Comparison of ENCODE assay signal across 2 cellular contexts in genomic region chr5:56185777-56186311, GRCh38.
A peak's percentile ranks its signal among the peaks of the same experiment; 100 is the strongest.
TF ChIP-seq lines count a peak whose summit lies in the region.

No MANE protein-coding gene starts in this region.

TF ChIP-seq in IMR-90, 13 proteins besides CTCF, POLR2A, EP300 and RAD21:
- no peak for TF ChIP-seq SMC3 (IDR thresholded peaks at IDR 0.05; ENCODE audit: low read depth, low read length)
- no peak for TF ChIP-seq RCOR1 (IDR thresholded peaks at IDR 0.05; ENCODE audit: insufficient replicate concordance, low read length)
- TF ChIP-seq MAFK (IDR thresholded peaks at IDR 0.05; ENCODE audit: low read depth, low read length): no peak
- no peak for TF ChIP-seq CHD1 (IDR thresholded peaks at IDR 0.05; ENCODE audit: low read depth, low read length)
- no peak for TF ChIP-seq RFX5 (IDR thresholded peaks at IDR 0.05; ENCODE audit: low read depth, low read length)
- no peak for TF ChIP-seq USF2 (IDR thresholded peaks at IDR 0.05; ENCODE audit: low read depth, low read length)
- no peak for TF ChIP-seq NFE2L2 (IDR thresholded peaks at IDR 0.05; ENCODE audit: low read depth, low read length)
- no peak for TF ChIP-seq MAZ (IDR thresholded peaks at IDR 0.05; ENCODE audit: borderline replicate concordance, low read depth, low read length)
- TF ChIP-seq BHLHE40 (IDR thresholded peaks at IDR 0.05; ENCODE audit: low read depth, low read length): no peak
- TF ChIP-seq ELK1 (IDR thresholded peaks at IDR 0.05; ENCODE audit: borderline replicate concordance, low read depth, low read length): no peak
- no peak for TF ChIP-seq CEBPB (IDR thresholded peaks at IDR 0.05; ENCODE audit: low read depth, low read length)
- no peak for TF ChIP-seq MXI1 (IDR thresholded peaks at IDR 0.05; ENCODE audit: borderline replicate concordance, low read depth, low read length)
- TF ChIP-seq FOS (IDR thresholded peaks at IDR 0.05; ENCODE audit: low read depth, low read length): no peak

TF ChIP-seq in endothelial cell of umbilical vein, 7 proteins besides CTCF, POLR2A, EP300 and RAD21:
- TF ChIP-seq JUN (IDR thresholded peaks at IDR 0.05; ENCODE audit: borderline replicate concordance, insufficient read depth, insufficient read length, low read depth): peak; percentile 28
- peak; percentile 32 for TF ChIP-seq FOS (IDR thresholded peaks at IDR 0.05; ENCODE audit: borderline replicate concordance, insufficient read depth, low read length)
- TF ChIP-seq EZH2 (IDR thresholded peaks at IDR 0.05; ENCODE audit: borderline replicate concordance, low read depth, low read length, severe bottlenecking): no peak
- no peak for TF ChIP-seq MAX (IDR thresholded peaks at IDR 0.05; ENCODE audit: insufficient read depth, insufficient read length)
- TF ChIP-seq GATA2 (IDR thresholded peaks at IDR 0.05; ENCODE audit: insufficient read depth, insufficient read length, low read depth, low read length): no peak
- TF ChIP-seq POLR2AphosphoS5 (IDR thresholded peaks at IDR 0.05; ENCODE audit: insufficient read depth, low read depth, low read length): peak; percentile 37
